ENCODE assay signal across 21 cellular contexts in the genomic region with DNA sequence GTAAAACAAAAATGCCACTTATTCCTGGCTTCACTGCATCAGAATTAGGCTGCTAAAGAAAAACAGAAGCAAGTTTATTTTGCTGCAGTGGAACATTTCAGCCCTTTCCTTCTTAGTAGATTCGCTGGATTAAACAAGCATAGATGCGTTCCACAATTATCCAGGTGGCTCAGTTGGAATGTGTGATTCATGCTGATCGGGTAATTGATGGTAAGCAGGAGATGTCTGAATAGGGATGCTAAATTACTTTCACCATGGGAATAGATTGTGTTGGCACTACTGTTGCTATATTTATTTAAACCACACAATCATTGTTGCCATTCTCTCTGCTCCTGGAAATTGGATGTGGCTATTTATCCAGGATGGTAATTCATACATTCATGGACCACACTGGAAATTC.
"Had no signal": no experiment of that assay in that cellular context is flagged by ENCODE, and none has a peak within 500 bp of the region (broad histone marks: within the 10 kb centered on the region; RNA-seq: fewer than 3 reads in every experiment).

No MANE protein-coding gene starts in this region.

- H3K36me3 Mint-ChIP-seq: activated naive CD4-positive, alpha-beta T cell treated with anti-CD3 and anti-CD28 coated beads, Interleukin-2, amount 10 ng/mL, durations not matched to agents 7 days and 5 days; stimulated activated memory B cell treated with anti-CD40 and anti-IgM and Interleukin-4, amounts not matched to agents 10 μg/mL and 1 μg/mL and 100 μg/mL, for 72 hours had no signal

- H3K4me1 Mint-ChIP-seq: activated naive CD4-positive, alpha-beta T cell treated with anti-CD3 and anti-CD28 coated beads, Interleukin-2, amount 10 ng/mL, durations not matched to agents 7 days and 5 days; activated naive CD8-positive, alpha-beta T cell treated with anti-CD3 and anti-CD28 coated beads, Interleukin-2, amount 50 U/mL, for 24 hours; central memory CD8-positive, alpha-beta T cell; stimulated activated memory B cell treated with anti-CD40 and anti-IgM and Interleukin-4, amounts not matched to agents 10 μg/mL and 1 μg/mL and 100 μg/mL, for 72 hours had no signal

- H3K4me3 Mint-ChIP-seq: activated naive CD4-positive, alpha-beta T cell treated with anti-CD3 and anti-CD28 coated beads, Interleukin-2, amount 10 ng/mL, durations not matched to agents 7 days and 5 days; activated naive CD8-positive, alpha-beta T cell treated with anti-CD3 and anti-CD28 coated beads, Interleukin-2, amount 50 U/mL, for 24 hours; central memory CD8-positive, alpha-beta T cell; nephron; stimulated activated memory B cell treated with anti-CD40 and anti-IgM and Interleukin-4, amounts not matched to agents 10 μg/mL and 1 μg/mL and 100 μg/mL, for 72 hours had no signal

- H3K27me3 ChIP-seq: colonic mucosa, left lung, sigmoid colon, upper lobe of right lung had no signal

- H3K4me1 ChIP-seq: colonic mucosa, left lung, sigmoid colon, upper lobe of right lung had no signal

- H3K27ac Mint-ChIP-seq: activated naive CD4-positive, alpha-beta T cell treated with anti-CD3 and anti-CD28 coated beads, Interleukin-2, amount 10 ng/mL, durations not matched to agents 7 days and 5 days; activated naive CD8-positive, alpha-beta T cell treated with anti-CD3 and anti-CD28 coated beads, Interleukin-2, amount 50 U/mL, for 24 hours; nephron; stimulated activated memory B cell treated with anti-CD40 and anti-IgM and Interleukin-4, amounts not matched to agents 10 μg/mL and 1 μg/mL and 100 μg/mL, for 72 hours had no signal

- H3K27me3 Mint-ChIP-seq: stimulated activated memory B cell treated with anti-CD40 and anti-IgM and Interleukin-4, amounts not matched to agents 10 μg/mL and 1 μg/mL and 100 μg/mL, for 72 hours had no signal

- H3K9me3 Mint-ChIP-seq: activated naive CD4-positive, alpha-beta T cell treated with anti-CD3 and anti-CD28 coated beads, Interleukin-2, amount 10 ng/mL, durations not matched to agents 7 days and 5 days; activated naive CD8-positive, alpha-beta T cell treated with anti-CD3 and anti-CD28 coated beads, Interleukin-2, amount 50 U/mL, for 24 hours; central memory CD8-positive, alpha-beta T cell; nephron; stimulated activated memory B cell treated with anti-CD40 and anti-IgM and Interleukin-4, amounts not matched to agents 10 μg/mL and 1 μg/mL and 100 μg/mL, for 72 hours had no signal

- ATAC-seq: activated naive CD8-positive, alpha-beta T cell treated with anti-CD3 and anti-CD28 coated beads, Interleukin-2, amount 50 U/mL, for 24 hours; left lung; stimulated activated memory B cell treated with anti-CD40 and anti-IgM and Interleukin-4, amounts not matched to agents 10 μg/mL and 1 μg/mL and 100 μg/mL, for 72 hours; upper lobe of right lung had no signal

- H3K27ac ChIP-seq: colonic mucosa, left lung, sigmoid colon, thoracic aorta, upper lobe of right lung had no signal

- DNase-seq: activated CD4-positive, alpha-beta T cell treated with anti-CD3 and anti-CD28 coated beads, Interleukin-2, amount 50 U/mL, for 1 hour; activated CD8-positive, alpha-beta memory T cell treated with anti-CD3 and anti-CD28 coated beads, Interleukin-2, amount 50 U/mL, for 4 hours; activated effector memory CD4-positive, alpha-beta T cell treated with Interleukin-2 at 50 U/mL for 16 hours; activated naive CD4-positive, alpha-beta T cell treated with anti-CD3 and anti-CD28 coated beads, Interleukin-2, amount 10 ng/mL, durations not matched to agents 7 days and 5 days; activated naive CD8-positive, alpha-beta T cell treated with anti-CD3 and anti-CD28 coated beads, Interleukin-2, amount 50 U/mL, for 24 hours; activated T-cell treated with anti-CD3 and anti-CD28 coated beads, Interleukin-2, amount 50 U/mL, for 48 hours; colonic mucosa; erythroblast; hypothalamus; left lung; midbrain; occipital lobe; posterior cingulate gyrus; sigmoid colon; stimulated activated CD4-positive, alpha-beta T cell treated with anti-CD3 and anti-CD28 coated beads, Interleukin-4, amount 100 ng/mL, for 4 hours; T1000; upper lobe of right lung had no signal
